In the genomic region with DNA sequence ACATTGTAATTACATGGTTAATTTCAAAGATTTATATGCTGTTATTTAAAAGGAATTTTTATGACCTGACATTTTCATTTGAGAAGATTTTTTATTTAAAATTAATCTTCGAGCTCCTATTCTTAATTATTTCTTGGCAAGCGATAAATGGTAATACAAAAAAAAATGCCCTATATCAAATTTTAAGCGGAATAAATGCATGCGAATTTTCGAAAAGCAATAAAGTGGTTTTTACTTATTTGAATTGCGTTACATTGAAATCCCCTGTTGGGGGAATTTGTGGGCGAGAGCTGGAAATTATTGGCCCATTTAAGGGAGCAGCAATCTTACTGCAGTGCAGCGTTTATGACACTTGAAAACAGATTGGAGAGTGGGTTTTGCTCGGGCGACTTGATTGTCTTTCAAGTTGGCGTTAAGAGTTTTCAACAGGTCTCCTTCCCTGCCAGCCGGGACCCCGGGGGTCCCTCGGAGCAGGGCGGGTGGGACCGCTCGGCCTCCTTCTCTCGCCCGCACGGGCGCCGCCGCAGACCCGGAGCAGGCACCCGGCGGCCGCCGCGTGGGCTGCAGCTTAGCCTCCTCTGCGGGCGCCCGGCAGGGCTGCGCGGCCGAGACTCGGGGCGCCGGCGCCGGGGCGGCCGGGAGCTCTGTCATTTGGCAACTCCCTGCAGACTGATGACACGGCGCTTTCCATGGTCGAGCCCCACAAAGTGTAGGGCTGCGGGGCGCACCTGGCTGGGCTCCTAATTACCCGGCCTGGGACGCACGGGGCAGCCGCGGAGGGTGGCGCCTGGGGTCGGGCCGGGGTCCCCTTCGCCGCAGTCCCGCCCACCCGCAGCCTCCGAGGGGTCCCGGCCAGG, we compare ENCODE assay signal across 9 cellular contexts.
A peak's percentile ranks its signal among the peaks of the same experiment; 100 is the strongest.
DNase-seq lines count a peak whose midpoint lies in the region; ATAC-seq, FAIRE-seq and TF ChIP-seq lines count a peak whose summit lies in the region.
"Had no signal": no experiment of that assay in that cellular context is flagged by ENCODE, and none has a peak within 500 bp of the region (broad histone marks: within the 10 kb centered on the region; RNA-seq: fewer than 3 reads in every experiment).

No MANE protein-coding gene starts in this region.

- peaks cover 8% of the 10 kb centered on the region for H3K4me1 Mint-ChIP-seq in stimulated activated naive CD8-positive, alpha-beta T cell treated with anti-CD3 and anti-CD28 coated beads, Interleukin-15, amount 100 ng/mL, for 72 hours

- no peak overlapping the region for H3K27ac ChIP-seq in HepG2 (ENCODE audit: extremely low read length, insufficient read depth, low read length)
- H3K27ac ChIP-seq: BLaER1 had no signal

- no peak for TF ChIP-seq POLR2A in HepG2 (IDR thresholded peaks at IDR 0.05; ENCODE audit: insufficient read depth in 1 of 2, low read depth in 2 of 2, low read length in 2 of 2)

- H3K27me3 Mint-ChIP-seq in stimulated activated naive CD8-positive, alpha-beta T cell treated with anti-CD3 and anti-CD28 coated beads, Interleukin-15, amount 100 ng/mL, for 72 hours, result peaks cover 72% of the 10 kb centered on the region

- intact Hi-C loops in HepG2 (cut with micrococcal nuclease; ENCODE audit: unreplicated experiment), result no loop called here

- CTCF ChIA-PET in HepG2 (lab: Yijun Ruan, JAX; ENCODE audit: low intra/inter-chr PET ratio, low total read pairs), result no interaction called here

- no peak for TF ChIP-seq CTCF in astrocyte of the spinal cord (IDR thresholded peaks at IDR 0.05; ENCODE audit: low read depth, low read length)
- no peak for TF ChIP-seq CTCF in HepG2 (CRISPR knock-in tag; IDR thresholded peaks at IDR 0.05)

- WGBS in HepG2 (ENCODE audit: low lambda C conversion rate), result 10% methylated on average over 7 of the region's 61 CpGs

- peak overlapping the region; percentile 49 for H3K4me3 ChIP-seq in astrocyte of the spinal cord (ENCODE audit: low read depth, low read length)
- H3K4me3 ChIP-seq in HepG2 (replicated peaks in 1 of 3; ENCODE audit: insufficient read depth in 1 of 3, low read depth in 2 of 3, low read length in 3 of 3), result peak overlapping the region; percentile 45 to 61 (median 46); a peak in 4 of 6 replicates
- H3K4me3 ChIP-seq: BLaER1 had no signal

- H3K9ac ChIP-seq in HepG2 (ENCODE audit: insufficient read depth, low read depth, low read length), result no peak overlapping the region
- H3K9ac ChIP-seq: BLaER1 had no signal

- no peak overlapping the region for H2AFZ ChIP-seq in HepG2 (ENCODE audit: low read length)

- no peak for TF ChIP-seq RAD21 in HepG2 (CRISPR knock-in tag; IDR thresholded peaks at IDR 0.05)

- H3K9me3 Mint-ChIP-seq in stimulated activated naive CD8-positive, alpha-beta T cell treated with anti-CD3 and anti-CD28 coated beads, Interleukin-15, amount 100 ng/mL, for 72 hours, result no peaks in the 10 kb centered on the region

- no peaks in the 10 kb centered on the region for H4K20me1 ChIP-seq in HepG2 (ENCODE audit: insufficient read depth, low read length)
- H4K20me1 ChIP-seq: BLaER1 had no signal

- H3K27ac Mint-ChIP-seq in stimulated activated naive CD8-positive, alpha-beta T cell treated with anti-CD3 and anti-CD28 coated beads, Interleukin-15, amount 100 ng/mL, for 72 hours, result no peak overlapping the region

- in situ Hi-C loops in astrocyte of the spinal cord (cut with HindIII; ENCODE audit: low sequenced_read_pairs) (no loop called here), HepG2 (cut with HindIII; ENCODE audit: extremely low pct_ligation_motif_present, low pct_unique_long_range_greater_than_20kb) (no loop called here)

- no TSS peak for BruUV-seq in HepG2 (replicated peaks; lab: Mats Ljungman, UMichigan)

- H3K4me2 ChIP-seq in HepG2 (ENCODE audit: low read depth, low read length), result peak overlapping the region; percentile 63
- H3K4me2 ChIP-seq: BLaER1 had no signal

- no peak for FAIRE-seq in HepG2 (lab: Jason Lieb, UNC)

- peak overlapping the region; percentile 45 to 76 for H3K4me3 Mint-ChIP-seq in stimulated activated naive CD8-positive, alpha-beta T cell treated with anti-CD3 and anti-CD28 coated beads, Interleukin-15, amount 100 ng/mL, for 72 hours

- POLR2A ChIA-PET in HepG2 (lab: Yijun Ruan, JAX), result no interaction called here

- peaks cover 10 to 52% of the 10 kb centered on the region in 2 experiments for H3K27me3 ChIP-seq in HepG2 (ENCODE audit: control insufficient read depth in 1 of 2, insufficient read depth in 2 of 2, low read length in 2 of 2)

- no peaks in the 10 kb centered on the region for H3K9me3 ChIP-seq in HepG2 (ENCODE audit: low read length)

- DNase-seq in NCI-H1417 (lab: John Stamatoyannopoulos, UW) (peak; percentile 65 to 75 (median 65)), NCI-H1417 treated with DMSO at 0.1 percent for 48 hours (lab: John Stamatoyannopoulos, UW) (no peak), astrocyte of the spinal cord (ENCODE audit: low read depth, low spot score) (peak; percentile 27), HepG2 (ENCODE audit: low spot score) (no peak), ureter (ENCODE audit: low spot score) (no peak)
- DNase-seq in stimulated activated naive CD8-positive, alpha-beta T cell treated with anti-CD3 and anti-CD28 coated beads, Interleukin-15, amount 100 ng/mL, for 72 hours, result peak; percentile 14 to 32

- peak; percentile 43 for ATAC-seq in HG03565 (IDR thresholded peaks at IDR 0.05; ENCODE audit: unreplicated experiment)
- ATAC-seq in HepG2, result peak; percentile 95
- ATAC-seq in stimulated activated naive CD8-positive, alpha-beta T cell treated with anti-CD3 and anti-CD28 coated beads, Interleukin-15, amount 100 ng/mL, for 72 hours, result peak; percentile 88
- ATAC-seq in GM21619 (IDR thresholded peaks at IDR 0.05; ENCODE audit: unreplicated experiment), result no peak

- TF ChIP-seq EP300 in HepG2 (IDR thresholded peaks at IDR 0.05; ENCODE audit: low read depth in 2 of 2, low read length in 2 of 2) (no peak), HepG2 (CRISPR knock-in tag; IDR thresholded peaks at IDR 0.05; ENCODE audit: borderline replicate concordance) (no peak)

- H3K4me1 ChIP-seq in HepG2 (ENCODE audit: insufficient read depth, low read length), result peaks cover 11% of the 10 kb centered on the region
- H3K4me1 ChIP-seq: BLaER1 had no signal

- H3K36me3 ChIP-seq in HepG2 (replicated peaks in 1 of 2; ENCODE audit: control insufficient read depth in 1 of 2, insufficient read depth in 2 of 2, low read length in 2 of 2), result no peaks in the 10 kb centered on the region
- H3K36me3 ChIP-seq: BLaER1 had no signal

- no peaks in the 10 kb centered on the region for H3K79me2 ChIP-seq in HepG2 (ENCODE audit: insufficient read depth, low read length)

TF ChIP-seq in HepG2, 621 proteins besides CTCF, POLR2A, EP300 and RAD21 (continues in another document):
- TF ChIP-seq EZH2 (conservative IDR thresholded peaks at IDR 0.05; ENCODE audit: low read depth, low read length) (peak; percentile 87), ATF7-NPFF (CRISPR knock-in tag; IDR thresholded peaks at IDR 0.05; ENCODE audit: low read depth) (no peak), RCOR2 (CRISPR knock-in tag; IDR thresholded peaks at IDR 0.05) (no peak), UBTF (CRISPR knock-in tag; IDR thresholded peaks at IDR 0.05) (peak; percentile 57; the same call in 1 of the 2 replicates)
- TF ChIP-seq, protein P1, sequence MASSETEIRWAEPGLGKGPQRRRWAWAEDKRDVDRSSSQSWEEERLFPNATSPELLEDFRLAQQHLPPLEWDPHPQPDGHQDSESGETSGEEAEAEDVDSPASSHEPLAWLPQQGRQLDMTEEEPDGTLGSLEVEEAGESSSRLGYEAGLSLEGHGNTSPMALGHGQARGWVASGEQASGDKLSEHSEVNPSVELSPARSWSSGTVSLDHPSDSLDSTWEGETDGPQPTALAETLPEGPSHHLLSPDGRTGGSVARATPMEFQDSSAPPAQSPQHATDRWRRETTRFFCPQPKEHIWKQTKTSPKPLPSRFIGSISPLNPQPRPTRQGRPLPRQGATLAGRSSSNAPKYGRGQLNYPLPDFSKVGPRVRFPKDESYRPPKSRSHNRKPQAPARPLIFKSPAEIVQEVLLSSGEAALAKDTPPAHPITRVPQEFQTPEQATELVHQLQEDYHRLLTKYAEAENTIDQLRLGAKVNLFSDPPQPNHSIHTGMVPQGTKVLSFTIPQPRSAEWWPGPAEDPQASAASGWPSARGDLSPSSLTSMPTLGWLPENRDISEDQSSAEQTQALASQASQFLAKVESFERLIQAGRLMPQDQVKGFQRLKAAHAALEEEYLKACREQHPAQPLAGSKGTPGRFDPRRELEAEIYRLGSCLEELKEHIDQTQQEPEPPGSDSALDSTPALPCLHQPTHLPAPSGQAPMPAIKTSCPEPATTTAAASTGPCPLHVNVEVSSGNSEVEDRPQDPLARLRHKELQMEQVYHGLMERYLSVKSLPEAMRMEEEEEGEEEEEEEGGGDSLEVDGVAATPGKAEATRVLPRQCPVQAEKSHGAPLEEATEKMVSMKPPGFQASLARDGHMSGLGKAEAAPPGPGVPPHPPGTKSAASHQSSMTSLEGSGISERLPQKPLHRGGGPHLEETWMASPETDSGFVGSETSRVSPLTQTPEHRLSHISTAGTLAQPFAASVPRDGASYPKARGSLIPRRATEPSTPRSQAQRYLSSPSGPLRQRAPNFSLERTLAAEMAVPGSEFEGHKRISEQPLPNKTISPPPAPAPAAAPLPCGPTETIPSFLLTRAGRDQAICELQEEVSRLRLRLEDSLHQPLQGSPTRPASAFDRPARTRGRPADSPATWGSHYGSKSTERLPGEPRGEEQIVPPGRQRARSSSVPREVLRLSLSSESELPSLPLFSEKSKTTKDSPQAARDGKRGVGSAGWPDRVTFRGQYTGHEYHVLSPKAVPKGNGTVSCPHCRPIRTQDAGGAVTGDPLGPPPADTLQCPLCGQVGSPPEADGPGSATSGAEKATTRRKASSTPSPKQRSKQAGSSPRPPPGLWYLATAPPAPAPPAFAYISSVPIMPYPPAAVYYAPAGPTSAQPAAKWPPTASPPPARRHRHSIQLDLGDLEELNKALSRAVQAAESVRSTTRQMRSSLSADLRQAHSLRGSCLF (CRISPR knock-in tag; IDR thresholded peaks at IDR 0.05; ENCODE audit: borderline replicate concordance), result no peak

Comparison
In these comparisons a context has a peak if more than half of its experiments do, and no peak if none do; other contexts are left out.
1. DNase-seq: peak in NCI-H1417 (3 of 3), astrocyte of the spinal cord (single experiment) and stimulated activated naive CD8-positive, alpha-beta T cell treated with anti-CD3 and anti-CD28 coated beads, Interleukin-15, amount 100 ng/mL, for 72 hours (2 of 2); none in NCI-H1417 treated with DMSO at 0.1 percent for 48 hours (single experiment), HepG2 (single experiment) and ureter (single experiment).